ENCODE assay signal across 8 cellular contexts in the genomic region with DNA sequence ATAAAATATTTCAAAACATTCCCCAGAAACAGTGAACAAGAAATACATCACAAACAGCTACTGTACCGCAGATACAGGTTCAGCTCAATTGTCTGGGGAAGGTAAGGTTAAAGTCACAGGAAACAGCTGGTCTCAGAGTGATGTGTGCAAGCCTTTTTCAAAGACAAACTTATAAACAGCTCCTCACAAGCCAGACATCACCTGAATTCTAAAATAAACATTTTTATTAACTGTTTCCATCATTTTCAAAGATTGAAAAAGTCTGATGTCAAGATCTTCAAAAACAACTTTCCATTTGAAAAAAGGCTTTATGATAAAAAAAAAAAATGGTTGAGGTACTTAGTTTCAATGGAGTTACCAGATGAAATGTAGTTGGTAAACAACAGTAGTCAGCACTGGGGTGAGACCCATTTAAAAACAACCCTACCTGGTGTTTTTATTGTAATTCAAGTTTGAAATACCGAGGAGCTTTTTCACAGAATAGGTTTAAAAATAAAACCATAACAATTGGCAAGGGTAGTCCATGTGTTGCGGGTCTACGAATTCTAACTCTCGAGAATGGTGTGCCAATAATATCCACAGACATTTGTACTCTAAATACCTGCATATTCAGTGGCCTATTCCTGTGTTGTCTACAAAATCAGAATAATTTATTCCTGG. TPM values are rescaled to one million over a fixed set of nuclear protein-coding genes. Genes with fewer than 3 reads are reported as not detected.
DNase-seq lines count a peak whose midpoint lies in the region; ATAC-seq and TF ChIP-seq lines count a peak whose summit lies in the region.

No MANE protein-coding gene starts in this region.

- TF ChIP-seq CTCF in SK-N-SH (IDR thresholded peaks at IDR 0.05) (no peak), hepatocyte (IDR thresholded peaks at IDR 0.05; ENCODE audit: poor library complexity) (no peak)

- peaks cover 73% of the 10 kb centered on the region for H3K36me3 Mint-ChIP-seq in T-helper 2 cell treated with Interferon-gamma antibody and Interleukin-4, amounts not matched to agents 5 μg/mL and 100 μg/mL, for 36 hours (ENCODE audit: low read depth)
- H3K36me3 Mint-ChIP-seq in stimulated activated memory B cell treated with anti-CD40 and anti-IgM and Interleukin-4, amounts not matched to agents 10 μg/mL and 1 μg/mL and 100 μg/mL, for 72 hours, result peaks cover 92% of the 10 kb centered on the region

- ATAC-seq in SK-N-SH treated with all-trans-retinoic acid at 6 μM for 48 hours (no peak), HG03457 (IDR thresholded peaks at IDR 0.05; ENCODE audit: unreplicated experiment) (no peak), HG02588 (IDR thresholded peaks at IDR 0.05; ENCODE audit: unreplicated experiment) (no peak), HG02870 (IDR thresholded peaks at IDR 0.05; ENCODE audit: unreplicated experiment) (no peak)
- ATAC-seq in stimulated activated memory B cell treated with anti-CD40 and anti-IgM and Interleukin-4, amounts not matched to agents 10 μg/mL and 1 μg/mL and 100 μg/mL, for 72 hours, result no peak

- H3K27ac Mint-ChIP-seq in T-helper 2 cell treated with Interferon-gamma antibody and Interleukin-4, amounts not matched to agents 5 μg/mL and 100 μg/mL, for 36 hours, result peak overlapping the region; percentile 99
- H3K27ac Mint-ChIP-seq in stimulated activated memory B cell treated with anti-CD40 and anti-IgM and Interleukin-4, amounts not matched to agents 10 μg/mL and 1 μg/mL and 100 μg/mL, for 72 hours, result peak overlapping the region; percentile 99

- H3K27ac ChIP-seq in SK-N-SH (ENCODE audit: low read depth in 2 of 2, low read length in 1 of 2) (peak overlapping the region; percentile 90 to 91; a peak in 3 of 4 replicates), hepatocyte (peak overlapping the region; percentile 98)

- H3K27me3 ChIP-seq in SK-N-SH (ENCODE audit: insufficient read depth) (no peaks in the 10 kb centered on the region), hepatocyte (no peaks in the 10 kb centered on the region)

- peak overlapping the region; percentile 99 for H3K4me3 Mint-ChIP-seq in T-helper 2 cell treated with Interferon-gamma antibody and Interleukin-4, amounts not matched to agents 5 μg/mL and 100 μg/mL, for 36 hours
- H3K4me3 Mint-ChIP-seq in stimulated activated memory B cell treated with anti-CD40 and anti-IgM and Interleukin-4, amounts not matched to agents 10 μg/mL and 1 μg/mL and 100 μg/mL, for 72 hours, result peak overlapping the region; percentile 95

- H3K9me3 Mint-ChIP-seq in T-helper 2 cell treated with Interferon-gamma antibody and Interleukin-4, amounts not matched to agents 5 μg/mL and 100 μg/mL, for 36 hours, result no peaks in the 10 kb centered on the region
- no peaks in the 10 kb centered on the region for H3K9me3 Mint-ChIP-seq in stimulated activated memory B cell treated with anti-CD40 and anti-IgM and Interleukin-4, amounts not matched to agents 10 μg/mL and 1 μg/mL and 100 μg/mL, for 72 hours

- H3K79me2 ChIP-seq in SK-N-SH (ENCODE audit: insufficient read depth) (peaks cover 84% of the 10 kb centered on the region), hepatocyte (peaks cover 84% of the 10 kb centered on the region)

- TF ChIP-seq EP300 in SK-N-SH (IDR thresholded peaks at IDR 0.05; ENCODE audit: borderline replicate concordance in 1 of 2, low read depth in 1 of 2, low read length in 1 of 2), result no peak

- H2AFZ ChIP-seq in SK-N-SH (ENCODE audit: low read depth) (no peak overlapping the region), hepatocyte (no peak overlapping the region)

- H3K4me3 ChIP-seq in SK-N-SH (ENCODE audit: low read depth in 2 of 2, low read length in 1 of 2) (peak overlapping the region; percentile 89 to 98), hepatocyte (peak overlapping the region; percentile 92)

- H3K27me3 Mint-ChIP-seq in T-helper 2 cell treated with Interferon-gamma antibody and Interleukin-4, amounts not matched to agents 5 μg/mL and 100 μg/mL, for 36 hours (ENCODE audit: low read depth), result peaks cover 4% of the 10 kb centered on the region
- H3K27me3 Mint-ChIP-seq in stimulated activated memory B cell treated with anti-CD40 and anti-IgM and Interleukin-4, amounts not matched to agents 10 μg/mL and 1 μg/mL and 100 μg/mL, for 72 hours, result no peaks in the 10 kb centered on the region

- peaks cover 40% of the 10 kb centered on the region for H3K4me1 Mint-ChIP-seq in T-helper 2 cell treated with Interferon-gamma antibody and Interleukin-4, amounts not matched to agents 5 μg/mL and 100 μg/mL, for 36 hours (ENCODE audit: low read depth)
- peaks cover 32% of the 10 kb centered on the region for H3K4me1 Mint-ChIP-seq in stimulated activated memory B cell treated with anti-CD40 and anti-IgM and Interleukin-4, amounts not matched to agents 10 μg/mL and 1 μg/mL and 100 μg/mL, for 72 hours

- no peak for TF ChIP-seq RAD21 in SK-N-SH (IDR thresholded peaks at IDR 0.05; ENCODE audit: low read length)

- H3F3A ChIP-seq in SK-N-SH (replicated peaks; ENCODE audit: insufficient read depth), result peaks cover 44% of the 10 kb centered on the region

- peak overlapping the region; percentile 81 for H3K4me2 ChIP-seq in SK-N-SH
- H3K4me2 ChIP-seq in hepatocyte, result peak overlapping the region; percentile 86

- H3K4me1 ChIP-seq in SK-N-SH (ENCODE audit: control insufficient read depth in 1 of 2, insufficient read depth in 2 of 2, low read depth in 1 of 2, low read length in 1 of 2), result peaks cover 0 to 25% of the 10 kb centered on the region in 2 experiments; a peak in 2 of 4 replicates
- H3K4me1 ChIP-seq in hepatocyte (ENCODE audit: insufficient read depth), result peaks cover 22% of the 10 kb centered on the region

- CTCF ChIA-PET in SK-N-SH (lab: Yijun Ruan, JAX), result interaction anchor here (1.1 to 6.1 kb wide), 3 partner anchors 330 to 760 kb away, joined by 4 to 50 read pairs (median 28); no protein-coding TSS in a partner anchor

- H3K9me2 ChIP-seq in SK-N-SH (no peaks in the 10 kb centered on the region), hepatocyte (replicated peaks; ENCODE audit: insufficient read depth) (no peaks in the 10 kb centered on the region)

- H3K36me3 ChIP-seq in SK-N-SH (replicated peaks in 1 of 2; ENCODE audit: control insufficient read depth in 1 of 2, insufficient read depth in 2 of 2, low read length in 1 of 2) (peaks cover 23 to 41% of the 10 kb centered on the region in 2 experiments), hepatocyte (replicated peaks; ENCODE audit: insufficient read depth, low read depth) (peaks cover 12% of the 10 kb centered on the region)

- POLR2A ChIA-PET in SK-N-SH (lab: Yijun Ruan, JAX), result interaction anchor here (0.7 kb wide), 1 partner anchor 754 kb away, joined by 4 read pairs; no protein-coding TSS in a partner anchor

- H3K9ac ChIP-seq in SK-N-SH, result peak overlapping the region; percentile 96; the same call in 1 of the 2 replicates

- 5% methylated on average over 5 of the region's 5 CpGs for WGBS in SK-N-SH (ENCODE audit: low lambda C conversion rate)
- WGBS in hepatocyte (ENCODE audit: low lambda C conversion rate, missing lambda C conversion rate), result 19% methylated on average over 5 of the region's 5 CpGs

- DNase-seq in SK-N-SH, result no peak
- no peak for DNase-seq in T-helper 2 cell treated with Interferon-gamma antibody and Interleukin-4, amounts not matched to agents 5 μg/mL and 100 μg/mL, for 36 hours (ENCODE audit: low spot score)
- no peak for DNase-seq in hepatocyte (ENCODE audit: low spot score)

- H3K9me3 ChIP-seq in SK-N-SH (no peaks in the 10 kb centered on the region), hepatocyte (ENCODE audit: low read depth) (no peaks in the 10 kb centered on the region)

- H4K20me1 ChIP-seq in SK-N-SH (ENCODE audit: insufficient read depth) (peaks cover 30% of the 10 kb centered on the region), hepatocyte (ENCODE audit: insufficient read depth, poor library complexity, severe bottlenecking) (peaks cover 75% of the 10 kb centered on the region)

TF ChIP-seq in SK-N-SH, 30 proteins besides CTCF, POLR2A, EP300 and RAD21 (continues in another document):
- TF ChIP-seq, protein P1, sequence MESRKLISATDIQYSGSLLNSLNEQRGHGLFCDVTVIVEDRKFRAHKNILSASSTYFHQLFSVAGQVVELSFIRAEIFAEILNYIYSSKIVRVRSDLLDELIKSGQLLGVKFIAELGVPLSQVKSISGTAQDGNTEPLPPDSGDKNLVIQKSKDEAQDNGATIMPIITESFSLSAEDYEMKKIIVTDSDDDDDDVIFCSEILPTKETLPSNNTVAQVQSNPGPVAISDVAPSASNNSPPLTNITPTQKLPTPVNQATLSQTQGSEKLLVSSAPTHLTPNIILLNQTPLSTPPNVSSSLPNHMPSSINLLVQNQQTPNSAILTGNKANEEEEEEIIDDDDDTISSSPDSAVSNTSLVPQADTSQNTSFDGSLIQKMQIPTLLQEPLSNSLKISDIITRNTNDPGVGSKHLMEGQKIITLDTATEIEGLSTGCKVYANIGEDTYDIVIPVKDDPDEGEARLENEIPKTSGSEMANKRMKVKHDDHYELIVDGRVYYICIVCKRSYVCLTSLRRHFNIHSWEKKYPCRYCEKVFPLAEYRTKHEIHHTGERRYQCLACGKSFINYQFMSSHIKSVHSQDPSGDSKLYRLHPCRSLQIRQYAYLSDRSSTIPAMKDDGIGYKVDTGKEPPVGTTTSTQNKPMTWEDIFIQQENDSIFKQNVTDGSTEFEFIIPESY (IDR thresholded peaks at IDR 0.05; ENCODE audit: borderline replicate concordance, low read depth), result no peak
- TF ChIP-seq NRF1 (IDR thresholded peaks at IDR 0.05; ENCODE audit: low read depth, low read length), result no peak
- no peak for TF ChIP-seq MEF2A (IDR thresholded peaks at IDR 0.05; ENCODE audit: borderline replicate concordance, low read depth)

TF ChIP-seq in SK-N-SH treated with all-trans-retinoic acid at 6 μM for 48 hours, 23 proteins besides CTCF, POLR2A, EP300 and RAD21 (continues in another document):
- no peak for TF ChIP-seq TOX (CRISPR knock-in tag; IDR thresholded peaks at IDR 0.05; ENCODE audit: borderline replicate concordance)
- TF ChIP-seq, protein P2, sequence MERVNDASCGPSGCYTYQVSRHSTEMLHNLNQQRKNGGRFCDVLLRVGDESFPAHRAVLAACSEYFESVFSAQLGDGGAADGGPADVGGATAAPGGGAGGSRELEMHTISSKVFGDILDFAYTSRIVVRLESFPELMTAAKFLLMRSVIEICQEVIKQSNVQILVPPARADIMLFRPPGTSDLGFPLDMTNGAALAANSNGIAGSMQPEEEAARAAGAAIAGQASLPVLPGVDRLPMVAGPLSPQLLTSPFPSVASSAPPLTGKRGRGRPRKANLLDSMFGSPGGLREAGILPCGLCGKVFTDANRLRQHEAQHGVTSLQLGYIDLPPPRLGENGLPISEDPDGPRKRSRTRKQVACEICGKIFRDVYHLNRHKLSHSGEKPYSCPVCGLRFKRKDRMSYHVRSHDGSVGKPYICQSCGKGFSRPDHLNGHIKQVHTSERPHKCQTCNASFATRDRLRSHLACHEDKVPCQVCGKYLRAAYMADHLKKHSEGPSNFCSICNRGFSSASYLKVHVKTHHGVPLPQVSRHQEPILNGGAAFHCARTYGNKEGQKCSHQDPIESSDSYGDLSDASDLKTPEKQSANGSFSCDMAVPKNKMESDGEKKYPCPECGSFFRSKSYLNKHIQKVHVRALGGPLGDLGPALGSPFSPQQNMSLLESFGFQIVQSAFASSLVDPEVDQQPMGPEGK (CRISPR knock-in tag; IDR thresholded peaks at IDR 0.05; ENCODE audit: borderline replicate concordance), result no peak

RNA-seq across cellular contexts. Expression of a gene that starts 3.9 kb away (rescaled TPM):
- polyA plus RNA-seq in SK-N-SH (2012; rRNA removed) (16.2 and 28.3 TPM in 2 replicates), hepatocyte (146 and 160 TPM in 2 replicates)
- 19.6 and 23.8 TPM in 2 replicates for polyA plus RNA-seq in SK-N-SH (2012; cell fraction: cytosol; rRNA removed)
- polyA plus RNA-seq in SK-N-SH (2012; cell fraction: nucleus; rRNA removed), result 15.1 and 15.2 TPM in 2 replicates
- 61.2 and 72.0 TPM in 2 replicates for total RNA-seq in hepatocyte
